Comparison of ENCODE assay signal across 13 cellular contexts in the genomic region with DNA sequence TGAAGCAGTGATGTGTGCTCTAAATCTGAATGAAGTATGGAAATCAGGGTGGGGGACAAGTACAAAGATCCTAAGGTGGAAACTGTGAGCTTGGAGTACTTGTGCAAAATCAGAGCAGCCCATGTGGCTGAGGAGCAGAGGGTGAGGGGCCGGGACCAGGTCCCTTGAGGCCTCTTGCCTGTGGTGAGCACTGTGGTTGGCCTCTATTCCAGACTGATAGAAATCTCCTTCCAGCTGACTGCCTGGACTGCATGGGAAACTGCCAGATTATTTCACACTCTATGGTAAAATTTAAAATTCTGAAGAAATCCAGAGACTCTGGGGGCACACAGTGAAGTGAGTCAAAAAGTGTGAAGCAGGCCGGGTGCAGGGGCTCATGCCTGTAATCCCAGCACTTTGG.
DNase-seq lines count a peak whose midpoint lies in the region; ATAC-seq, FAIRE-seq and TF ChIP-seq lines count a peak whose summit lies in the region.
"Had no signal": no experiment of that assay in that cellular context is flagged by ENCODE, and none has a peak within 500 bp of the region (broad histone marks: within the 10 kb centered on the region; RNA-seq: fewer than 3 reads in every experiment).

No MANE protein-coding gene starts in this region.

- peaks cover 4% of the 10 kb centered on the region for H3K27me3 ChIP-seq in transverse colon
- H3K27me3 ChIP-seq: upper lobe of left lung had no signal

- WGBS in transverse colon (ENCODE audit: low coverage in 1 of 2), 2 donors = 65% methylated on average over 2 of the region's 2 CpGs; no CpG with 5 or more reads in 1 of the 2 donors

- TF ChIP-seq POLR2A in transverse colon (IDR thresholded peaks at IDR 0.05) (no peak), H54 (IDR thresholded peaks at IDR 0.05; ENCODE audit: low read depth, low read length) (no peak)

- TF ChIP-seq CTCF in choroid plexus epithelial cell (conservative IDR thresholded peaks at IDR 0.05; ENCODE audit: low read depth, low read length) = no peak
- TF ChIP-seq CTCF in transverse colon (IDR thresholded peaks at IDR 0.05) = no peak

- H3K4me3 Mint-ChIP-seq in memory B cell = no peak overlapping the region
- H3K4me3 Mint-ChIP-seq: T-helper 1 cell treated with Interleukin-12 subunit alpha and Interleukin-12 subunit beta and Interleukin-4 antibody, amounts not matched to agents 30 μg/mL and 1 μg/mL, for 36 hours had no signal

- H3K9me3 Mint-ChIP-seq in memory B cell = no peaks in the 10 kb centered on the region
- H3K9me3 Mint-ChIP-seq: T-helper 1 cell treated with Interleukin-12 subunit alpha and Interleukin-12 subunit beta and Interleukin-4 antibody, amounts not matched to agents 30 μg/mL and 1 μg/mL, for 36 hours had no signal

- H3K27me3 Mint-ChIP-seq in memory B cell = no peaks in the 10 kb centered on the region

- ATAC-seq in memory B cell (ENCODE audit: low read depth) = no peak
- no peak for ATAC-seq in HG02642 (IDR thresholded peaks at IDR 0.05; ENCODE audit: poor library complexity, unreplicated experiment)

- in situ Hi-C loops in transverse colon (cut with MboI; ENCODE audit: low pct_ligation_motif_present in 1 of 4, low pct_unique_long_range_greater_than_20kb in 1 of 4, low sequenced_read_pairs in 3 of 4) = no loop called here

- TF ChIP-seq EP300 in transverse colon (IDR thresholded peaks at IDR 0.05; ENCODE audit: low read depth) = no peak

- no peaks in the 10 kb centered on the region for H3K36me3 Mint-ChIP-seq in memory B cell

- H3K4me3 ChIP-seq in choroid plexus epithelial cell (ENCODE audit: low read depth, low read length) (no peak overlapping the region), transverse colon (no peak overlapping the region)
- H3K4me3 ChIP-seq: upper lobe of left lung had no signal

- no peaks in the 10 kb centered on the region for H3K36me3 ChIP-seq in transverse colon
- H3K36me3 ChIP-seq: upper lobe of left lung had no signal

- peaks cover 8 to 35% (median 29%) of the 10 kb centered on the region in 4 donors for H3K4me1 ChIP-seq in transverse colon

- H3K9me3 ChIP-seq in transverse colon = no peaks in the 10 kb centered on the region
- H3K9me3 ChIP-seq: upper lobe of left lung had no signal

- peak overlapping the region; percentile 25 for H3K27ac Mint-ChIP-seq in memory B cell
- H3K27ac Mint-ChIP-seq: T-helper 1 cell treated with Interleukin-12 subunit alpha and Interleukin-12 subunit beta and Interleukin-4 antibody, amounts not matched to agents 30 μg/mL and 1 μg/mL, for 36 hours had no signal

- DNase-seq in NCI-H446 treated with DMSO at 0.1 percent for 48 hours (lab: John Stamatoyannopoulos, UW) (peak; percentile 21), choroid plexus epithelial cell (ENCODE audit: low read depth) (peak; percentile 69), memory B cell (ENCODE audit: low spot score in 2 of 2) (no peak), transverse colon (no peak), H54 (ENCODE audit: insufficient read length, low spot score) (no peak), NCI-H187 treated with DMSO at 0.1 percent for 48 hours (lab: John Stamatoyannopoulos, UW) (no peak), amniotic stem cell (lab: John Stamatoyannopoulos, UW) (no peak)
- DNase-seq: NCI-H1092 treated with DMSO at 0.1 percent for 48 hours, NCI-H82, upper lobe of left lung had no signal

- no peak for FAIRE-seq in H54 (lab: Jason Lieb, UNC)
- FAIRE-seq: D721Med had no signal

- intact Hi-C loops in transverse colon (cut with DNase I; ENCODE audit: low total_unique reads) = no loop called here

- H3K4me1 Mint-ChIP-seq in memory B cell = peaks cover 2% of the 10 kb centered on the region

- peak overlapping the region in 3 of 4 donors; percentile 1 to 78 (median 3) for H3K27ac ChIP-seq in transverse colon

Comparison
In these comparisons a context has a peak if more than half of its experiments do, and no peak if none do; other contexts are left out.
1. DNase-seq: peak in NCI-H446 treated with DMSO at 0.1 percent for 48 hours (single experiment) and choroid plexus epithelial cell (single experiment); none in memory B cell (0 of 2), transverse colon (single experiment), H54 (single experiment), NCI-H187 treated with DMSO at 0.1 percent for 48 hours (single experiment) and amniotic stem cell (single experiment).